In the genomic region with DNA sequence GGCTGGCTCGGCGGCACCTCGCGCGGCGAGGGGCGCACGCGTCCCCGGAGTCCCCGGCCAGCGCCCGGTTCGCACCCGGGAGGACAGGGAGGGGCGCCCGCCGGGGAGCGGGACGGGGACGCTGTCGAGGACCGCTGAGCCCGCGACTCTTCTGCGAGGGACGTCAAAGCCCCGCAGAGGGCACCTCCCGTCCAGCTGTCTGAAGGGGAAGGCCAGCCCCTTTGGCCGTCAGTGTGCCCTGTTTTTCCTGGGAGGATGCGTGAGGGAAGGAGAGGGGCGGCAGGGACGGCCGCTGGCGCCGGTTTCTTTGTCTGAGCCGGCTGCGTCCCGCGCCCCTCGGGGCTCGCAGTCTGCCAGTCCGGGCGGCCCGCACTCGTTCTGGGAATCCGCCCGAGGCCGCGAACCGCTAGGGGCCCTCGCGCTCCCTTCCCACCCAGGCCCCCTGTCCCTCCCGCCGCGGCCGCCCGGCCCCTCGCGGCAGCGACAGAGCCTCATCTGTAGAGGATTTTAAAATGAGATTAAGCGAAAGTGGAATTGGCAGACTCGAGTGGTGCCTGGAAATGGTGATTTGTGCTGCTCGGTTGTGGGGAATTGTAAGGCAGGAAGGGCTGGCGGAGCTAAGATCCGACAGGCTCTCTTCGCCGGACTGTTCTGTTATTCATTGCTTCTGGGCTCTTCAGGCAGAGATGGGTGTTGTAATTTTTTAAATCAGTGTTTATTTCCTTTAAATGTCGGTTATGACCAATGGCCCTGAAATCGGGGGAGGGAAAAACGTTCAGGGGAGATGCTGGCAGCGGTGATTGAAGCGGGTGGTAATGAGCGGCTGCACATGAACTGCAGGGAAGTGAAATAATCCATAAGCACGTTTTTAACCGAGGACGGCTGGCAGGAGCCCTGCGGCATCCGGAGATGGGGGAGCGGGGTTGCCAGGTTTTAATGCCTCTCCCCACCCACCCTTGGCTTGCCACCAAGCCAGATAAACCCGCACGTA, we compare ENCODE assay signal across 1 cellular context.
TF ChIP-seq lines count a peak whose summit lies in the region.

No MANE protein-coding gene starts in this region.

TF ChIP-seq in HepG2, 621 proteins besides CTCF, POLR2A, EP300 and RAD21 (continued from another document and continues in another):
- TF ChIP-seq AHR (CRISPR knock-in tag; IDR thresholded peaks at IDR 0.05): no peak
- TF ChIP-seq SALL2 (CRISPR knock-in tag; IDR thresholded peaks at IDR 0.05): 0 out of 2 replicates have a peak, but pooled peaks have one; percentile 25
- TF ChIP-seq, protein P1, sequence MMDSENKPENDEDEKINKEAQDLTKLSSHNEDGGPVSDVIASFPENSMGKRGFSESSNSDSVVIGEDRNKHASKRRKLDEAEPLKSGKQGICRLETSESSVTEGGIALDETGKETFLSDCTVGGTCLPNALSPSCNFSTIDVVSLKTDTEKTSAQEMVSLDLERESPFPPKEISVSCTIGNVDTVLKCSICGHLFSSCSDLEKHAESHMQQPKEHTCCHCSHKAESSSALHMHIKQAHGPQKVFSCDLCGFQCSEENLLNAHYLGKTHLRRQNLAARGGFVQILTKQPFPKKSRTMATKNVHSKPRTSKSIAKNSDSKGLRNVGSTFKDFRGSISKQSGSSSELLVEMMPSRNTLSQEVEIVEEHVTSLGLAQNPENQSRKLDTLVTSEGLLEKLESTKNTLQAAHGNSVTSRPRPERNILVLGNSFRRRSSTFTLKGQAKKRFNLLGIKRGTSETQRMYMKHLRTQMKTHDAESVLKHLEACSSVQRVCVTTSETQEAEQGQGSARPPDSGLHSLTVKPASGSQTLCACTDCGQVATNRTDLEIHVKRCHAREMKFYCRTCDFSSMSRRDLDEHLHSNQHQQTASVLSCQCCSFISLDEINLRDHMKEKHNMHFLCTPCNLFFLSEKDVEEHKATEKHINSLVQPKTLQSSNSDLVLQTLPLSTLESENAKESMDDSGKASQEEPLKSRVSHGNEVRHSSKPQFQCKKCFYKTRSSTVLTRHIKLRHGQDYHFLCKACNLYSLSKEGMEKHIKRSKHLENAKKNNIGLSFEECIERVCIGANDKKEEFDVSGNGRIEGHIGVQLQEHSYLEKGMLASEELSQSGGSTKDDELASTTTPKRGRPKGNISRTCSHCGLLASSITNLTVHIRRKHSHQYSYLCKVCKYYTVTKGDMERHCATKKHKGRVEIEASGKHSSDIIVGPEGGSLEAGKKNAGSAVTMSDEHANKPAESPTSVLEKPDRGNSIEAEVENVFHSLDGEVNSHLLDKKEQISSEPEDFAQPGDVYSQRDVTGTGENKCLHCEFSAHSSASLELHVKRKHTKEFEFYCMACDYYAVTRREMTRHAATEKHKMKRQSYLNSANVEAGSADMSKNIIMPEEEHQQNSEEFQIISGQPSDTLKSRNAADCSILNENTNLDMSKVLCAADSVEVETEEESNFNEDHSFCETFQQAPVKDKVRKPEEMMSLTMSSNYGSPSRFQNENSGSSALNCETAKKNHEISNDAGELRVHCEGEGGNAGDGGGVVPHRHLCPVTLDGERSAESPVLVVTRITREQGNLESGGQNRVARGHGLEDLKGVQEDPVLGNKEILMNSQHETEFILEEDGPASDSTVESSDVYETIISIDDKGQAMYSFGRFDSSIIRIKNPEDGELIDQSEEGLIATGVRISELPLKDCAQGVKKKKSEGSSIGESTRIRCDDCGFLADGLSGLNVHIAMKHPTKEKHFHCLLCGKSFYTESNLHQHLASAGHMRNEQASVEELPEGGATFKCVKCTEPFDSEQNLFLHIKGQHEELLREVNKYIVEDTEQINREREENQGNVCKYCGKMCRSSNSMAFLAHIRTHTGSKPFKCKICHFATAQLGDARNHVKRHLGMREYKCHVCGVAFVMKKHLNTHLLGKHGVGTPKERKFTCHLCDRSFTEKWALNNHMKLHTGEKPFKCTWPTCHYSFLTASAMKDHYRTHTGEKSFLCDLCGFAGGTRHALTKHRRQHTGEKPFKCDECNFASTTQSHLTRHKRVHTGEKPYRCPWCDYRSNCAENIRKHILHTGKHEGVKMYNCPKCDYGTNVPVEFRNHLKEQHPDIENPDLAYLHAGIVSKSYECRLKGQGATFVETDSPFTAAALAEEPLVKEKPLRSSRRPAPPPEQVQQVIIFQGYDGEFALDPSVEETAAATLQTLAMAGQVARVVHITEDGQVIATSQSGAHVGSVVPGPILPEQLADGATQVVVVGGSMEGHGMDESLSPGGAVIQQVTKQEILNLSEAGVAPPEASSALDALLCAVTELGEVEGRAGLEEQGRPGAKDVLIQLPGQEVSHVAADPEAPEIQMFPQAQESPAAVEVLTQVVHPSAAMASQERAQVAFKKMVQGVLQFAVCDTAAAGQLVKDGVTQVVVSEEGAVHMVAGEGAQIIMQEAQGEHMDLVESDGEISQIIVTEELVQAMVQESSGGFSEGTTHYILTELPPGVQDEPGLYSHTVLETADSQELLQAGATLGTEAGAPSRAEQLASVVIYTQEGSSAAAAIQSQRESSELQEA (CRISPR knock-in tag; IDR thresholded peaks at IDR 0.05; ENCODE audit: not compliant biosample characterization): no peak
- TF ChIP-seq ZNF552 (CRISPR knock-in tag; IDR thresholded peaks at IDR 0.05; ENCODE audit: borderline replicate concordance): 0 out of 2 replicates have a peak, but pooled peaks have one; percentile 38
- no peak for TF ChIP-seq RAD51 (IDR thresholded peaks at IDR 0.05; ENCODE audit: borderline replicate concordance)
- TF ChIP-seq SMYD3 (CRISPR knock-in tag; IDR thresholded peaks at IDR 0.05): no peak
- TF ChIP-seq, protein P2, sequence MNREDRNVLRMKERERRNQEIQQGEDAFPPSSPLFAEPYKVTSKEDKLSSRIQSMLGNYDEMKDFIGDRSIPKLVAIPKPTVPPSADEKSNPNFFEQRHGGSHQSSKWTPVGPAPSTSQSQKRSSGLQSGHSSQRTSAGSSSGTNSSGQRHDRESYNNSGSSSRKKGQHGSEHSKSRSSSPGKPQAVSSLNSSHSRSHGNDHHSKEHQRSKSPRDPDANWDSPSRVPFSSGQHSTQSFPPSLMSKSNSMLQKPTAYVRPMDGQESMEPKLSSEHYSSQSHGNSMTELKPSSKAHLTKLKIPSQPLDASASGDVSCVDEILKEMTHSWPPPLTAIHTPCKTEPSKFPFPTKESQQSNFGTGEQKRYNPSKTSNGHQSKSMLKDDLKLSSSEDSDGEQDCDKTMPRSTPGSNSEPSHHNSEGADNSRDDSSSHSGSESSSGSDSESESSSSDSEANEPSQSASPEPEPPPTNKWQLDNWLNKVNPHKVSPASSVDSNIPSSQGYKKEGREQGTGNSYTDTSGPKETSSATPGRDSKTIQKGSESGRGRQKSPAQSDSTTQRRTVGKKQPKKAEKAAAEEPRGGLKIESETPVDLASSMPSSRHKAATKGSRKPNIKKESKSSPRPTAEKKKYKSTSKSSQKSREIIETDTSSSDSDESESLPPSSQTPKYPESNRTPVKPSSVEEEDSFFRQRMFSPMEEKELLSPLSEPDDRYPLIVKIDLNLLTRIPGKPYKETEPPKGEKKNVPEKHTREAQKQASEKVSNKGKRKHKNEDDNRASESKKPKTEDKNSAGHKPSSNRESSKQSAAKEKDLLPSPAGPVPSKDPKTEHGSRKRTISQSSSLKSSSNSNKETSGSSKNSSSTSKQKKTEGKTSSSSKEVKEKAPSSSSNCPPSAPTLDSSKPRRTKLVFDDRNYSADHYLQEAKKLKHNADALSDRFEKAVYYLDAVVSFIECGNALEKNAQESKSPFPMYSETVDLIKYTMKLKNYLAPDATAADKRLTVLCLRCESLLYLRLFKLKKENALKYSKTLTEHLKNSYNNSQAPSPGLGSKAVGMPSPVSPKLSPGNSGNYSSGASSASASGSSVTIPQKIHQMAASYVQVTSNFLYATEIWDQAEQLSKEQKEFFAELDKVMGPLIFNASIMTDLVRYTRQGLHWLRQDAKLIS (CRISPR knock-in tag; IDR thresholded peaks at IDR 0.05): no peak; the same call in 1 of the 2 replicates
- no peak for TF ChIP-seq THAP11 (CRISPR knock-in tag; IDR thresholded peaks at IDR 0.05)
- TF ChIP-seq, protein P3, sequence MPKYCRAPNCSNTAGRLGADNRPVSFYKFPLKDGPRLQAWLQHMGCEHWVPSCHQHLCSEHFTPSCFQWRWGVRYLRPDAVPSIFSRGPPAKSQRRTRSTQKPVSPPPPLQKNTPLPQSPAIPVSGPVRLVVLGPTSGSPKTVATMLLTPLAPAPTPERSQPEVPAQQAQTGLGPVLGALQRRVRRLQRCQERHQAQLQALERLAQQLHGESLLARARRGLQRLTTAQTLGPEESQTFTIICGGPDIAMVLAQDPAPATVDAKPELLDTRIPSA (CRISPR knock-in tag; IDR thresholded peaks at IDR 0.05; ENCODE audit: borderline replicate concordance): no peak
- TF ChIP-seq STAT5B (CRISPR knock-in tag; IDR thresholded peaks at IDR 0.05): no peak
- TF ChIP-seq SMAD3 (CRISPR knock-in tag; IDR thresholded peaks at IDR 0.05): 0 out of 2 replicates have a peak, but pooled peaks have one; percentile 20
- TF ChIP-seq SPEN (CRISPR knock-in tag; IDR thresholded peaks at IDR 0.05; ENCODE audit: low read depth): no peak
- TF ChIP-seq ZNF121 (CRISPR knock-in tag; IDR thresholded peaks at IDR 0.05): no peak
- TF ChIP-seq ZNF709 (CRISPR knock-in tag; IDR thresholded peaks at IDR 0.05): 0 out of 2 replicates have a peak, but pooled peaks have one; percentile 39
- TF ChIP-seq, protein P4, sequence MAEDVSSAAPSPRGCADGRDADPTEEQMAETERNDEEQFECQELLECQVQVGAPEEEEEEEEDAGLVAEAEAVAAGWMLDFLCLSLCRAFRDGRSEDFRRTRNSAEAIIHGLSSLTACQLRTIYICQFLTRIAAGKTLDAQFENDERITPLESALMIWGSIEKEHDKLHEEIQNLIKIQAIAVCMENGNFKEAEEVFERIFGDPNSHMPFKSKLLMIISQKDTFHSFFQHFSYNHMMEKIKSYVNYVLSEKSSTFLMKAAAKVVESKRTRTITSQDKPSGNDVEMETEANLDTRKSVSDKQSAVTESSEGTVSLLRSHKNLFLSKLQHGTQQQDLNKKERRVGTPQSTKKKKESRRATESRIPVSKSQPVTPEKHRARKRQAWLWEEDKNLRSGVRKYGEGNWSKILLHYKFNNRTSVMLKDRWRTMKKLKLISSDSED (CRISPR knock-in tag; IDR thresholded peaks at IDR 0.05): no peak
- TF ChIP-seq, protein P5, sequence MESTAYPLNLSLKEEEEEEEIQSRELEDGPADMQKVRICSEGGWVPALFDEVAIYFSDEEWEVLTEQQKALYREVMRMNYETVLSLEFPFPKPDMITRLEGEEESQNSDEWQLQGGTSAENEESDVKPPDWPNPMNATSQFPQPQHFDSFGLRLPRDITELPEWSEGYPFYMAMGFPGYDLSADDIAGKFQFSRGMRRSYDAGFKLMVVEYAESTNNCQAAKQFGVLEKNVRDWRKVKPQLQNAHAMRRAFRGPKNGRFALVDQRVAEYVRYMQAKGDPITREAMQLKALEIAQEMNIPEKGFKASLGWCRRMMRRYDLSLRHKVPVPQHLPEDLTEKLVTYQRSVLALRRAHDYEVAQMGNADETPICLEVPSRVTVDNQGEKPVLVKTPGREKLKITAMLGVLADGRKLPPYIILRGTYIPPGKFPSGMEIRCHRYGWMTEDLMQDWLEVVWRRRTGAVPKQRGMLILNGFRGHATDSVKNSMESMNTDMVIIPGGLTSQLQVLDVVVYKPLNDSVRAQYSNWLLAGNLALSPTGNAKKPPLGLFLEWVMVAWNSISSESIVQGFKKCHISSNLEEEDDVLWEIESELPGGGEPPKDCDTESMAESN (CRISPR knock-in tag; conservative IDR thresholded peaks at IDR 0.05): 0 out of 2 replicates have a peak, but pooled peaks have one; percentile 29
- peak; percentile 25 for TF ChIP-seq STAG1 (CRISPR knock-in tag; IDR thresholded peaks at IDR 0.05)
- no peak; the same call in 1 of the 2 replicates for TF ChIP-seq ZNF292 (CRISPR knock-in tag; IDR thresholded peaks at IDR 0.05; ENCODE audit: borderline replicate concordance, low read depth)
- TF ChIP-seq KDM2A (CRISPR knock-in tag; IDR thresholded peaks at IDR 0.05; ENCODE audit: borderline replicate concordance, low read depth): peak; percentile 73
- TF ChIP-seq ZNF792 (CRISPR knock-in tag; IDR thresholded peaks at IDR 0.05): no peak
- 0 out of 2 replicates have a peak, but pooled peaks have one; percentile 30 for TF ChIP-seq ZMAT3 (CRISPR knock-in tag; conservative IDR thresholded peaks at IDR 0.05)
- TF ChIP-seq, protein P6, sequence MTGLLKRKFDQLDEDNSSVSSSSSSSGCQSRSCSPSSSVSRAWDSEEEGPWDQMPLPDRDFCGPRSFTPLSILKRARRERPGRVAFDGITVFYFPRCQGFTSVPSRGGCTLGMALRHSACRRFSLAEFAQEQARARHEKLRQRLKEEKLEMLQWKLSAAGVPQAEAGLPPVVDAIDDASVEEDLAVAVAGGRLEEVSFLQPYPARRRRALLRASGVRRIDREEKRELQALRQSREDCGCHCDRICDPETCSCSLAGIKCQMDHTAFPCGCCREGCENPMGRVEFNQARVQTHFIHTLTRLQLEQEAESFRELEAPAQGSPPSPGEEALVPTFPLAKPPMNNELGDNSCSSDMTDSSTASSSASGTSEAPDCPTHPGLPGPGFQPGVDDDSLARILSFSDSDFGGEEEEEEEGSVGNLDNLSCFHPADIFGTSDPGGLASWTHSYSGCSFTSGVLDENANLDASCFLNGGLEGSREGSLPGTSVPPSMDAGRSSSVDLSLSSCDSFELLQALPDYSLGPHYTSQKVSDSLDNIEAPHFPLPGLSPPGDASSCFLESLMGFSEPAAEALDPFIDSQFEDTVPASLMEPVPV (CRISPR knock-in tag; IDR thresholded peaks at IDR 0.05): no peak
- no peak for TF ChIP-seq ZNF496 (CRISPR knock-in tag; IDR thresholded peaks at IDR 0.05; ENCODE audit: insufficient replicate concordance)
- TF ChIP-seq ADNP (CRISPR knock-in tag; IDR thresholded peaks at IDR 0.05): no peak
- no peak for TF ChIP-seq FOXC1 (CRISPR knock-in tag; IDR thresholded peaks at IDR 0.05; ENCODE audit: borderline replicate concordance)
- no peak for TF ChIP-seq EZH2 (conservative IDR thresholded peaks at IDR 0.05; ENCODE audit: low read depth, low read length)
- TF ChIP-seq RFX3 (CRISPR knock-in tag; IDR thresholded peaks at IDR 0.05): no peak
- no peak for TF ChIP-seq DNMT3B (CRISPR knock-in tag; conservative IDR thresholded peaks at IDR 0.05)
- no peak; the same call in 1 of the 2 replicates for TF ChIP-seq ZNF124 (CRISPR knock-in tag; IDR thresholded peaks at IDR 0.05)
- no peak for TF ChIP-seq ATRX (CRISPR knock-in tag; IDR thresholded peaks at IDR 0.05; ENCODE audit: borderline replicate concordance)
- no peak for TF ChIP-seq EHMT2 (IDR thresholded peaks at IDR 0.05; ENCODE audit: borderline replicate concordance, low read depth, low read length)
- TF ChIP-seq IKZF1 (IDR thresholded peaks at IDR 0.05): no peak
- TF ChIP-seq POGZ (CRISPR knock-in tag; IDR thresholded peaks at IDR 0.05): peak; percentile 28; the same call in 1 of the 2 replicates
- TF ChIP-seq, protein P7, sequence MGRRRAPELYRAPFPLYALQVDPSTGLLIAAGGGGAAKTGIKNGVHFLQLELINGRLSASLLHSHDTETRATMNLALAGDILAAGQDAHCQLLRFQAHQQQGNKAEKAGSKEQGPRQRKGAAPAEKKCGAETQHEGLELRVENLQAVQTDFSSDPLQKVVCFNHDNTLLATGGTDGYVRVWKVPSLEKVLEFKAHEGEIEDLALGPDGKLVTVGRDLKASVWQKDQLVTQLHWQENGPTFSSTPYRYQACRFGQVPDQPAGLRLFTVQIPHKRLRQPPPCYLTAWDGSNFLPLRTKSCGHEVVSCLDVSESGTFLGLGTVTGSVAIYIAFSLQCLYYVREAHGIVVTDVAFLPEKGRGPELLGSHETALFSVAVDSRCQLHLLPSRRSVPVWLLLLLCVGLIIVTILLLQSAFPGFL (CRISPR knock-in tag; IDR thresholded peaks at IDR 0.05): no peak
- TF ChIP-seq SP4 (CRISPR knock-in tag; IDR thresholded peaks at IDR 0.05): 0 out of 2 replicates have a peak, but pooled peaks have one; percentile 22
- TF ChIP-seq ZBTB1 (CRISPR knock-in tag; IDR thresholded peaks at IDR 0.05; ENCODE audit: borderline replicate concordance): no peak
- TF ChIP-seq ZEB1 (IDR thresholded peaks at IDR 0.05; ENCODE audit: insufficient replicate concordance, low read depth): no peak
